ENCODE assay signal across 9 cellular contexts in genomic region chr20:32360333-32360634, GRCh38. TPM values are rescaled to one million over a fixed set of nuclear protein-coding genes. Genes with fewer than 3 reads are reported as not detected.
A peak's percentile ranks its signal among the peaks of the same experiment; 100 is the strongest.
DNase-seq lines count a peak whose midpoint lies in the region; ATAC-seq and TF ChIP-seq lines count a peak whose summit lies in the region.
"Had no signal": no experiment of that assay in that cellular context is flagged by ENCODE, and none has a peak within 500 bp of the region (broad histone marks: within the 10 kb centered on the region; RNA-seq: fewer than 3 reads in every experiment).

No MANE protein-coding gene starts in this region.

- DNase-seq in AG09309 (ENCODE audit: low read depth) (no peak), choroid plexus epithelial cell (ENCODE audit: low read depth) (no peak), UCSD-AML1 (lab: John Stamatoyannopoulos, UW; ENCODE audit: unreplicated experiment) (no peak), KG1 (lab: John Stamatoyannopoulos, UW) (no peak), NCI-H128 (lab: John Stamatoyannopoulos, UW; ENCODE audit: unreplicated experiment) (no peak)
- DNase-seq: NCI-H524 had no signal

- no peaks in the 10 kb centered on the region for H3K9me2 ChIP-seq in Loucy (replicated peaks; ENCODE audit: low read depth, low read length)
- H3K9me2 ChIP-seq in neural cell (ENCODE audit: insufficient read depth, low read length): no peaks in the 10 kb centered on the region

- H3K79me2 ChIP-seq in Loucy (ENCODE audit: insufficient read depth, low read length) (peaks cover 76% of the 10 kb centered on the region), neural cell (replicated peaks; ENCODE audit: insufficient read depth, low read length) (peaks cover 61% of the 10 kb centered on the region)

- H3K4me1 ChIP-seq in Loucy (ENCODE audit: insufficient read depth, low read length, poor library complexity, severe bottlenecking): peaks cover 41% of the 10 kb centered on the region

- no peaks in the 10 kb centered on the region for H3K9me3 ChIP-seq in Loucy (ENCODE audit: insufficient read depth, low read depth, low read length)
- H3K9me3 ChIP-seq in neural cell (ENCODE audit: low read length): no peaks in the 10 kb centered on the region

- H4K20me1 ChIP-seq in Loucy (ENCODE audit: insufficient read depth, low read length, poor library complexity, severe bottlenecking) (peaks cover 58% of the 10 kb centered on the region), neural cell (ENCODE audit: insufficient read depth) (no peaks in the 10 kb centered on the region)

- peak overlapping the region; percentile 87 for H3K4me2 ChIP-seq in Loucy (ENCODE audit: low read depth, low read length, poor library complexity, severe bottlenecking)
- peak overlapping the region; percentile 71 for H3K4me2 ChIP-seq in neural cell (ENCODE audit: low read length)

- H3K9ac ChIP-seq in Loucy (ENCODE audit: low read depth, low read length, poor library complexity, severe bottlenecking): peak overlapping the region; percentile 89
- no peak overlapping the region for H3K9ac ChIP-seq in neural cell (ENCODE audit: low read length)

- H2AFZ ChIP-seq in Loucy (ENCODE audit: low read length) (no peak overlapping the region), neural cell (ENCODE audit: low read depth, low read length) (no peak overlapping the region)

- H3K4me3 ChIP-seq in AG09309 (ENCODE audit: control insufficient read depth, low read depth, low read length) (peak overlapping the region; percentile 98), Loucy (ENCODE audit: low read length, poor library complexity, severe bottlenecking) (peak overlapping the region; percentile 93), choroid plexus epithelial cell (ENCODE audit: low read depth, low read length) (peak overlapping the region; percentile 90), neural cell (ENCODE audit: low read length) (peak overlapping the region; percentile 96)

- H3K36me3 ChIP-seq in Loucy (ENCODE audit: insufficient read depth, low read length) (no peaks in the 10 kb centered on the region), neural cell (ENCODE audit: insufficient read depth, low read length) (no peaks in the 10 kb centered on the region)

- TF ChIP-seq EP300 in neural cell (conservative IDR thresholded peaks at IDR 0.05; ENCODE audit: poor library complexity, severe bottlenecking): no peak

- ATAC-seq in HG02852 (IDR thresholded peaks at IDR 0.05; ENCODE audit: unreplicated experiment): no peak

- H3K27me3 ChIP-seq in Loucy (ENCODE audit: insufficient read depth, low read length, poor library complexity, severe bottlenecking) (no peaks in the 10 kb centered on the region), neural cell (ENCODE audit: insufficient read depth, low read depth, low read length) (no peaks in the 10 kb centered on the region)

- no peak for TF ChIP-seq RAD21 in neural cell (conservative IDR thresholded peaks at IDR 0.05)

- no peak for TF ChIP-seq CTCF in AG09309 (IDR thresholded peaks at IDR 0.05; ENCODE audit: control insufficient read depth, insufficient read depth, low read depth, low read length, missing control alignments)
- no peak for TF ChIP-seq CTCF in Loucy (conservative IDR thresholded peaks at IDR 0.05; ENCODE audit: low read length)
- TF ChIP-seq CTCF in choroid plexus epithelial cell (conservative IDR thresholded peaks at IDR 0.05; ENCODE audit: low read depth, low read length): no peak
- TF ChIP-seq CTCF in neural cell (IDR thresholded peaks at IDR 0.05; ENCODE audit: poor library complexity, severe bottlenecking): no peak

- H3F3A ChIP-seq in Loucy (ENCODE audit: low read depth) (no peaks in the 10 kb centered on the region), neural cell (ENCODE audit: insufficient read depth, low read length, poor library complexity, severe bottlenecking) (no peaks in the 10 kb centered on the region)

- H3K27ac ChIP-seq in neural cell (ENCODE audit: low read length): no peak overlapping the region

TF ChIP-seq in neural cell, 6 proteins besides CTCF, POLR2A, EP300 and RAD21:
- TF ChIP-seq EZH2 (IDR thresholded peaks at IDR 0.05; ENCODE audit: borderline replicate concordance, insufficient read depth, low read length, poor library complexity, severe bottlenecking) (no peak), SMC3 (conservative IDR thresholded peaks at IDR 0.05; ENCODE audit: poor library complexity) (no peak), POLR2AphosphoS5 (IDR thresholded peaks at IDR 0.05) (no peak), TAF1 (IDR thresholded peaks at IDR 0.05; ENCODE audit: low read depth) (no peak), MXI1 (conservative IDR thresholded peaks at IDR 0.05; ENCODE audit: poor library complexity, severe bottlenecking) (no peak), REST (IDR thresholded peaks at IDR 0.05; ENCODE audit: borderline replicate concordance) (no peak)
TF ChIP-seq in neural cell: peak in this region for 0.

RNA-seq across cellular contexts. Expression of gene ASXL1, which starts 2.2 kb away (rescaled TPM):
- polyA plus RNA-seq in neural cell: 45.9 and 49.1 TPM in 2 replicates
- polyA minus RNA-seq in neural cell: 73.3 and 87.1 TPM in 2 replicates
